ENCODE assay signal across 11 cellular contexts in the genomic region with DNA sequence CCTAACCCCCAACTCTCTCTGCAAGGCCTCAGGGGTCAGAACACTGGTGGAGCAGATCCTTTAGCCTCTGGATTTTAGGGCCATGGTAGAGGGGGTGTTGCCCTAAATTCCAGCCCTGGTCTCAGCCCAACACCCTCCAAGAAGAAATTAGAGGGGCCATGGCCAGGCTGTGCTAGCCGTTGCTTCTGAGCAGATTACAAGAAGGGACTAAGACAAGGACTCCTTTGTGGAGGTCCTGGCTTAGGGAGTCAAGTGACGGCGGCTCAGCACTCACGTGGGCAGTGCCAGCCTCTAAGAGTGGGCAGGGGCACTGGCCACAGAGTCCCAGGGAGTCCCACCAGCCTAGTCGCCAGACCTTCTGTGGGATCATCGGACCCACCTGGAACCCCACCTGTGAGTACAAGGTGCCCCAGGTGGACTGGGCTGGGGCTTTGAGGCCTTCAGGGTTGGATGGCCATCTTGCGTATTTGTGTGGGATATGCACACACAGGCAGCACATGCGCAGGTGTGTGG. TPM values are rescaled to one million over a fixed set of nuclear protein-coding genes. Genes with fewer than 3 reads are reported as not detected.
DNase-seq lines count a peak whose midpoint lies in the region; ATAC-seq, FAIRE-seq and TF ChIP-seq lines count a peak whose summit lies in the region.
"Had no signal": no experiment of that assay in that cellular context is flagged by ENCODE, and none has a peak within 500 bp of the region (broad histone marks: within the 10 kb centered on the region; RNA-seq: fewer than 3 reads in every experiment).

Gene BEST1, plus strand, starts transcription at position 317 of the 513 bp plus-strand sequence. CDS start 1,456 bp downstream, outside the sequence.

- H3K36me3 Mint-ChIP-seq in activated T-cell treated with anti-CD3 and anti-CD28 coated beads, Interleukin-2, amount 50 U/mL, for 72 hours (ENCODE audit: insufficient read depth in 2 of 2) = no peaks in the 10 kb centered on the region
- H3K36me3 Mint-ChIP-seq in activated T-cell treated with anti-CD3 and anti-CD28 coated beads, Interleukin-2, amount 50 U/mL, for 24 hours (ENCODE audit: low read depth) = no peaks in the 10 kb centered on the region

- FAIRE-seq in K562 (lab: Jason Lieb, UNC) = no peak
- FAIRE-seq: A204.1 had no signal

- CTCF ChIA-PET in K562 (lab: Yijun Ruan, JAX; ENCODE audit: low intra/inter-chr PET ratio) = no interaction called here

- TSS peak; percentile 95 for BruUV-seq in K562 (replicated peaks; lab: Mats Ljungman, UMichigan)

- H3K4me1 ChIP-seq in K562 (replicated peaks in 1 of 2; ENCODE audit: control insufficient read depth in 2 of 2, insufficient read depth in 2 of 2, low read length in 2 of 2) = peaks cover 26 to 41% of the 10 kb centered on the region in 2 experiments

- H3K9me3 ChIP-seq in K562 (replicated peaks; ENCODE audit: control insufficient read depth, insufficient read depth, low read depth, low read length) = no peaks in the 10 kb centered on the region

- peak within 1 kb of the TSS; percentile 60 to 82; a peak in 3 of 4 replicates for H3K9ac ChIP-seq in K562 (ENCODE audit: insufficient read depth in 1 of 2, low read depth in 2 of 2, low read length in 2 of 2)

- peak within 1 kb of the TSS; percentile 72 for H3K4me2 ChIP-seq in K562 (ENCODE audit: insufficient read depth, low read length)

- H3K4me3 Mint-ChIP-seq in activated T-cell treated with anti-CD3 and anti-CD28 coated beads, Interleukin-2, amount 50 U/mL, for 72 hours = peak within 1 kb of the TSS; percentile 51 to 63
- no peak within 1 kb of the TSS for H3K4me3 Mint-ChIP-seq in activated T-cell treated with anti-CD3 and anti-CD28 coated beads, Interleukin-2, amount 50 U/mL, for 24 hours

- no peaks in the 10 kb centered on the region for H3K79me2 ChIP-seq in K562 (ENCODE audit: control insufficient read depth, insufficient read depth, low read length)

- 75% methylated on average over 8 of the region's 8 CpGs for WGBS in K562 (ENCODE audit: insufficient coverage, low coverage, missing lambda C conversion rate)

- POLR2A ChIA-PET in K562 (lab: Yijun Ruan, JAX) = interaction anchor here (0.6 to 14.1 kb wide), 31 partner anchors 14 to 173 kb away, joined by 3 to 327 read pairs (median 5); partner anchors contain the start of genes FEN1, FTH1, INCENP and TMEM258

- H3K4me1 Mint-ChIP-seq in activated T-cell treated with anti-CD3 and anti-CD28 coated beads, Interleukin-2, amount 50 U/mL, for 72 hours (ENCODE audit: low read depth) = peaks cover 21% of the 10 kb centered on the region
- peaks cover 3% of the 10 kb centered on the region for H3K4me1 Mint-ChIP-seq in activated T-cell treated with anti-CD3 and anti-CD28 coated beads, Interleukin-2, amount 50 U/mL, for 24 hours (ENCODE audit: low read depth)

- no peaks in the 10 kb centered on the region for H3K9me3 Mint-ChIP-seq in activated T-cell treated with anti-CD3 and anti-CD28 coated beads, Interleukin-2, amount 50 U/mL, for 72 hours
- no peaks in the 10 kb centered on the region for H3K9me3 Mint-ChIP-seq in activated T-cell treated with anti-CD3 and anti-CD28 coated beads, Interleukin-2, amount 50 U/mL, for 24 hours

- DNase-seq in activated T-cell treated with anti-CD3 and anti-CD28 coated beads, Interleukin-2, amount 50 U/mL, for 72 hours = no peak
- DNase-seq in activated T-cell treated with anti-CD3 and anti-CD28 coated beads, Interleukin-2, amount 50 U/mL, for 24 hours = no peak
- no peak for DNase-seq in K562 (ENCODE audit: extremely low read depth in 1 of 4, low spot score in 3 of 4)
- DNase-seq in medulla oblongata (ENCODE audit: extremely low spot score) = peak; percentile 88
- DNase-seq in OCI-M1 (lab: John Stamatoyannopoulos, UW) = no peak
- no peak for DNase-seq in stimulated activated CD4-positive, alpha-beta T cell treated with anti-CD3 and anti-CD28 coated beads, Interleukin-2, amount 100 ng/mL, for 24 hours
- DNase-seq: activated gamma-delta T cell treated with Interleukin-2 at 50 U/mL for 16 hours had no signal

- no peaks in the 10 kb centered on the region for H3K36me3 ChIP-seq in K562 (ENCODE audit: control insufficient read depth, insufficient read depth, low read length)

- ATAC-seq in activated T-cell treated with anti-CD3 and anti-CD28 coated beads, Interleukin-2, amount 50 U/mL, for 72 hours (replicated peaks in 1 of 2) = no peak
- ATAC-seq in K562 (peak; percentile 1), GM19467 (IDR thresholded peaks at IDR 0.05; ENCODE audit: unreplicated experiment) (no peak)

- no peaks in the 10 kb centered on the region for H4K20me1 ChIP-seq in K562 (replicated peaks; ENCODE audit: control insufficient read depth, insufficient read depth, low read length)

- 0 out of 2 replicates have a peak within 1 kb of the TSS, but pooled peaks have one; percentile 6 for H2AFZ ChIP-seq in K562 (ENCODE audit: low read depth, low read length)

- peaks cover 5% of the 10 kb centered on the region for H3K9me1 ChIP-seq in K562 (ENCODE audit: control insufficient read depth, insufficient read depth, low read length)

- H3K27ac Mint-ChIP-seq in activated T-cell treated with anti-CD3 and anti-CD28 coated beads, Interleukin-2, amount 50 U/mL, for 72 hours = peak within 1 kb of the TSS; percentile 87
- H3K27ac Mint-ChIP-seq in activated T-cell treated with anti-CD3 and anti-CD28 coated beads, Interleukin-2, amount 50 U/mL, for 24 hours = no peak within 1 kb of the TSS

- peak within 1 kb of the TSS; percentile 25; the same call in 1 of the 2 replicates for H3K4me3 ChIP-seq in K562

- peaks cover under 1% of the 10 kb centered on the region for H3K27me3 Mint-ChIP-seq in activated T-cell treated with anti-CD3 and anti-CD28 coated beads, Interleukin-2, amount 50 U/mL, for 72 hours (ENCODE audit: low read depth)
- peaks cover 18% of the 10 kb centered on the region for H3K27me3 Mint-ChIP-seq in activated T-cell treated with anti-CD3 and anti-CD28 coated beads, Interleukin-2, amount 50 U/mL, for 24 hours

- no peaks in the 10 kb centered on the region for H3K27me3 ChIP-seq in K562 (ENCODE audit: control insufficient read depth in 2 of 2, insufficient read depth in 2 of 2, low read length in 2 of 2)

- in situ Hi-C loops in K562 (cut with MboI) = loop anchor here (5.0 kb wide), 1 partner anchor 153 kb away; no protein-coding TSS in a partner anchor

- no peak for TF ChIP-seq RAD21 in K562 (CRISPR knock-in tag; conservative IDR thresholded peaks at IDR 0.05 in 1 of 2, IDR thresholded peaks at IDR 0.05 in 1 of 2)

- no peak for TF ChIP-seq EP300 in K562 (IDR thresholded peaks at IDR 0.05; ENCODE audit: low read length)

- H3K27ac ChIP-seq in K562 (ENCODE audit: extremely low read depth, low read depth, low read length) (peak within 1 kb of the TSS; percentile 85), temporal lobe (ENCODE audit: low read depth, low read length) (peak within 1 kb of the TSS; percentile 96)

- no peak for TF ChIP-seq CTCF in K562 (IDR thresholded peaks at IDR 0.05 in 2 of 3, conservative IDR thresholded peaks at IDR 0.05 in 1 of 3; ENCODE audit: insufficient read depth in 2 of 3, low read depth in 1 of 3, low read length in 3 of 3)

- intact Hi-C loops in K562 (cut with micrococcal nuclease) = no loop called here

- TF ChIP-seq POLR2A in K562 (conservative IDR thresholded peaks at IDR 0.05) = no peak

TF ChIP-seq in K562, 482 proteins besides CTCF, POLR2A, EP300 and RAD21 (continues in another document):
- no peak for TF ChIP-seq ZZZ3 (IDR thresholded peaks at IDR 0.05)
- TF ChIP-seq POLR2H (tag; IDR thresholded peaks at IDR 0.05; ENCODE audit: low read depth) = peak; percentile 76
- TF ChIP-seq NFATC3 (IDR thresholded peaks at IDR 0.05) = no peak
- TF ChIP-seq FOSL1 (tag; conservative IDR thresholded peaks at IDR 0.05) = no peak
- no peak for TF ChIP-seq BRCA1 (IDR thresholded peaks at IDR 0.05)
- TF ChIP-seq BRCA1 (CRISPR knock-in tag; IDR thresholded peaks at IDR 0.05) = no peak

RNA-seq across cellular contexts. Expression of gene BEST1, which starts in this region (rescaled TPM):
- 1 to 10 TPM; 1.9 to 4.1 TPM for total RNA-seq in activated T-cell treated with anti-CD3 and anti-CD28 coated beads, Interleukin-2, amount 50 U/mL, for 72 hours
- 4.5 and 6.1 TPM in 2 replicates for total RNA-seq in K562 (2011; cell fraction: chromatin; rRNA removed; ENCODE audit: low replicate concordance)
- 4.7 and 5.5 TPM in 2 replicates for total RNA-seq in K562 (2011; cell fraction: nucleolus; rRNA removed)
- 4.4 and 5.5 TPM in 2 replicates for total RNA-seq in K562 (2011; cell fraction: nucleoplasm; rRNA removed)
- total RNA-seq in K562 (2014; rRNA removed) (0.36 and 0.61 TPM in 2 replicates), K562 (2014; rRNA removed; fragmentation: Illumina TruSeq; extraction: Trizol) (0.35 and 0.40 TPM in 2 replicates), K562 (2015; rRNA removed; fragmentation: Illumina TruSeq; extraction: Trizol) (0.07 and 0.11 TPM in 2 replicates), K562 (2021) (0.85 and 1.0 TPM in 2 replicates), temporal lobe (0.49 TPM)
- polyA plus RNA-seq in K562 (2011; rRNA removed) (0.22 and 0.49 TPM in 2 replicates), K562 (2014; fragmentation: Illumina TruSeq; extraction: Trizol) (0.73 and 0.86 TPM in 2 replicates), K562 (2014; fragmentation: Nextera tagmentation; extraction: Ambion mirVana) (under 1 TPM; 0.27 to 0.62 TPM), K562 (2014; rRNA removed) (1.3 TPM in 2 replicates)
- 0.15 and 0.35 TPM in 2 replicates for polyA plus RNA-seq in K562 (2011; cell fraction: cytosol; rRNA removed)
- 1.4 and 1.9 TPM in 2 replicates for polyA plus RNA-seq in K562 (2011; cell fraction: nucleus; rRNA removed)
- polyA plus RNA-seq in K562 (2012) = 1.0 and 15.0 TPM in 2 replicates
- 0.28 and 0.66 TPM in 2 replicates for polyA minus RNA-seq in K562 (2011; rRNA and poly(A)+ RNA removed)
- not detected in 2 replicates for polyA minus RNA-seq in K562 (2011; cell fraction: cytosol; rRNA and poly(A)+ RNA removed)
- 0.67 and 2.3 TPM in 2 replicates for polyA minus RNA-seq in K562 (2011; cell fraction: nucleus; rRNA and poly(A)+ RNA removed)
- total RNA-seq: endothelial cell of umbilical vein had no signal
